26 cellular contexts compared by ENCODE assay signal in the genomic region with DNA sequence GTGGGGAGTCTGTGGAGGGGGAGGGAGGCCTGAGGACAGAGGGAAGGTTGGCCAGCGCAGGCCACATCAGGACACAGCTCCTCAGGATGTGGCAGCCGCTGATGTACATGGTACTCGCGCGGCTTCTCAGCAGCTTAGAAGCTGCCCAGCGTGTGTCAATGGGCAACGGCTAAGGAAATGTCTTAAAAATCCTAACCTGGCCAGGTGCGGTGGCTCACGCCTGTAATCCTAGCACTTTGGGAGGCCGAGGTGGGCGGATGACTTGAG.
DNase-seq lines count a peak whose midpoint lies in the region; ATAC-seq lines count a peak whose summit lies in the region.
"Had no signal": no experiment of that assay in that cellular context is flagged by ENCODE, and none has a peak within 500 bp of the region (broad histone marks: within the 10 kb centered on the region; RNA-seq: fewer than 3 reads in every experiment).

No MANE protein-coding gene starts in this region.

- H3K27ac Mint-ChIP-seq in activated naive CD4-positive, alpha-beta T cell treated with anti-CD3 and anti-CD28 coated beads, Interleukin-2, amount 50 U/mL, for 24 hours, result peak overlapping the region; percentile 51

- H3K36me3 Mint-ChIP-seq in activated naive CD4-positive, alpha-beta T cell treated with anti-CD3 and anti-CD28 coated beads, Interleukin-2, amount 50 U/mL, for 24 hours, result peaks cover 1% of the 10 kb centered on the region

- H3K27ac ChIP-seq in angular gyrus (ENCODE audit: low read depth, low read length) (peak overlapping the region; percentile 93), layer of hippocampus (ENCODE audit: low read depth, low read length) (peak overlapping the region; percentile 90)
- H3K27ac ChIP-seq: HL-60, SJSA1 had no signal

- no peak for ATAC-seq in GM18870 (IDR thresholded peaks at IDR 0.05; ENCODE audit: unreplicated experiment)
- ATAC-seq: K562, PC-3, Right ventricle myocardium inferior had no signal

- no peaks in the 10 kb centered on the region for H3K27me3 Mint-ChIP-seq in activated naive CD4-positive, alpha-beta T cell treated with anti-CD3 and anti-CD28 coated beads, Interleukin-2, amount 50 U/mL, for 24 hours

- H3K4me1 Mint-ChIP-seq in activated naive CD4-positive, alpha-beta T cell treated with anti-CD3 and anti-CD28 coated beads, Interleukin-2, amount 50 U/mL, for 24 hours, result no peaks in the 10 kb centered on the region

- no peaks in the 10 kb centered on the region for H3K9me3 Mint-ChIP-seq in activated naive CD4-positive, alpha-beta T cell treated with anti-CD3 and anti-CD28 coated beads, Interleukin-2, amount 50 U/mL, for 24 hours

- no peaks in the 10 kb centered on the region for H3K27me3 ChIP-seq in layer of hippocampus (ENCODE audit: control insufficient read depth, insufficient read depth, low read length)
- H3K27me3 ChIP-seq: SJSA1 had no signal

- H3K4me3 Mint-ChIP-seq in activated naive CD4-positive, alpha-beta T cell treated with anti-CD3 and anti-CD28 coated beads, Interleukin-2, amount 50 U/mL, for 24 hours, result no peak overlapping the region

- DNase-seq in activated naive CD4-positive, alpha-beta T cell (lab: John Stamatoyannopoulos, UW), result no peak
- no peak for DNase-seq in D341Med (ENCODE audit: low spot score)
- no peak for DNase-seq in NCI-H748 (lab: John Stamatoyannopoulos, UW; ENCODE audit: unreplicated experiment)
- DNase-seq: 8988T, ACHN, Calu3, DMS153, DND-41, Kasumi-1, NCI-H1092 treated with DMSO at 0.1 percent for 48 hours, NCI-H1436, NCI-H187, NCI-H2081 treated with DMSO at 0.1 percent for 48 hours, NCI-H2171, NCI-H345, NCI-H524, NCI-H774, PC-3 had no signal
